ENCODE assay signal across 7 cellular contexts in the genomic region with DNA sequence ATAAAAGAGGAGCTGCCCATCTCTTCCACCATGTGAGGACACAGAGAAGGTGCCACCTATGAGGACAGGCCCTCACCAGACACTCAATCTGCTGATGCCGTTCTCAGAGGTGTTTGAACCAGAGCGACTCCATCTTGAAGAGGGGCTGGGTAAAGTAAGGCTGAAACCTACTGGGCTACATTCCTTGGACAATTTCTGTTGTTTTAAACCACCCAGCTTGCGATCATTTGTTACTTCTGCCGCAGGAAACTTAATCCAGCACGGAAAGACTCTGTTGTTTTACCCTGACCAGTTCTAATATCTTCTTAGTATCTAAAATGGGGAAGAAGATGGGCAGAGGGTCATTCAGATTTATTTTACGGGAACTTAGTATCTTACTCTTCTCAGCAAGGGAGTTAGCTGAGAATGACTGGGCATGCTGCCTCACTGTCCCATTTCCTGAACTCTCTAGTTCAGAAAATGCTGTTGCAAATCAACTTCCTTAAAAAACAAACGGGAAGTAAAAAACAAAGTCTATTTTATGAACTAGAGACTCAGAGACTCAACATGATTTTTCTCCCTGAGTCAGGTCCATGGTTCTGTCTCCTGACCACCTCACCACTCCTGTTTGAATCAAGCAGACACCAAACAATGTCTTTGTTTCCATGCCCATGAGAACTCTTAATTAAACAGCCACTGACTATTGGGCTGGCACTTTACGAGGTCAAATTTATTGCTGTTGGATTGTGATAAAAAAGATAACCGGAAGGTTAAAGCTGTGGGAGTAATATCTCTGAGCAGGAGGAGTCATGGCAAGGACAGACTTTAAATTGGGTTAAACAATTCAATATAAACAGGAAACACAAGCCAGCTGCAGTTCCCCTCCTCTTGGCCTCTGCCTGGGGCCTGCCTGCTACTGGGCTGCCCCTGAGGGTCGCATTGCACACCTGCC. TPM values are rescaled to one million over a fixed set of nuclear protein-coding genes. Genes with fewer than 3 reads are reported as not detected.
DNase-seq lines count a peak whose midpoint lies in the region; ATAC-seq and TF ChIP-seq lines count a peak whose summit lies in the region.

No MANE protein-coding gene starts in this region.

- H3K4me1 ChIP-seq in SK-N-SH (ENCODE audit: control insufficient read depth in 1 of 2, insufficient read depth in 2 of 2, low read depth in 1 of 2, low read length in 1 of 2), result peaks cover 0 to 23% of the 10 kb centered on the region in 2 experiments; a peak in 2 of 4 replicates
- H3K4me1 ChIP-seq in heart left ventricle, result peaks cover 0 to 72% (median 19%) of the 10 kb centered on the region in 12 donors

- H3K4me2 ChIP-seq in SK-N-SH, result no peak overlapping the region

- H3K9me3 Mint-ChIP-seq in stimulated activated naive B cell treated with anti-CD40 and anti-IgM and Interleukin-4, amounts not matched to agents 10 μg/mL and 1 μg/mL and 100 μg/mL, for 72 hours, result no peaks in the 10 kb centered on the region
- no peaks in the 10 kb centered on the region for H3K9me3 Mint-ChIP-seq in WTC11

- H3K9me3 ChIP-seq in SK-N-SH, result no peaks in the 10 kb centered on the region
- H3K9me3 ChIP-seq in heart left ventricle, result no peaks in the 10 kb centered on the region

- peaks cover 11 to 20% of the 10 kb centered on the region in 2 donors for H3K36me3 Mint-ChIP-seq in stimulated activated naive B cell treated with anti-CD40 and anti-IgM and Interleukin-4, amounts not matched to agents 10 μg/mL and 1 μg/mL and 100 μg/mL, for 72 hours
- H3K36me3 Mint-ChIP-seq in WTC11, result no peaks in the 10 kb centered on the region

- TF ChIP-seq RAD21 in SK-N-SH (IDR thresholded peaks at IDR 0.05; ENCODE audit: low read length), result no peak

- H3K9me2 ChIP-seq in SK-N-SH, result no peaks in the 10 kb centered on the region

- no peaks in the 10 kb centered on the region for H3F3A ChIP-seq in SK-N-SH (replicated peaks; ENCODE audit: insufficient read depth)

- no peaks in the 10 kb centered on the region for H4K20me1 ChIP-seq in SK-N-SH (ENCODE audit: insufficient read depth)

- 67% methylated on average over 10 of the region's 10 CpGs for WGBS in SK-N-SH (ENCODE audit: low lambda C conversion rate)
- WGBS in heart left ventricle, 4 donors, result 47 to 57% (median 51%) methylated on average over 10 of the region's 10 CpGs

- no peak overlapping the region for H3K4me3 ChIP-seq in SK-N-SH (ENCODE audit: low read depth in 2 of 2, low read length in 1 of 2)
- no peak overlapping the region for H3K4me3 ChIP-seq in heart left ventricle

- no peak overlapping the region for H2AFZ ChIP-seq in SK-N-SH (ENCODE audit: low read depth)

- ATAC-seq in heart left ventricle (peak in 3 of 4 donors; percentile 64 to 77 (median 77)), WTC11 (no peak), HG03439 (IDR thresholded peaks at IDR 0.05; ENCODE audit: unreplicated experiment) (no peak), HG02981 (IDR thresholded peaks at IDR 0.05; ENCODE audit: unreplicated experiment) (no peak)
- no peak for ATAC-seq in stimulated activated naive B cell treated with anti-CD40 and anti-IgM and Interleukin-4, amounts not matched to agents 10 μg/mL and 1 μg/mL and 100 μg/mL, for 72 hours (replicated peaks)

- peak in 1 of 2 experiments; percentile 78; a peak in 1 of 4 replicates for TF ChIP-seq EP300 in SK-N-SH (IDR thresholded peaks at IDR 0.05; ENCODE audit: borderline replicate concordance in 1 of 2, low read depth in 1 of 2, low read length in 1 of 2)

- H3K27me3 ChIP-seq in SK-N-SH (ENCODE audit: insufficient read depth) (no peaks in the 10 kb centered on the region), heart left ventricle (no peaks in the 10 kb centered on the region)

- no peaks in the 10 kb centered on the region for H3K79me2 ChIP-seq in SK-N-SH (ENCODE audit: insufficient read depth)

- peaks cover 66 to 85% of the 10 kb centered on the region in 2 donors for H3K4me1 Mint-ChIP-seq in stimulated activated naive B cell treated with anti-CD40 and anti-IgM and Interleukin-4, amounts not matched to agents 10 μg/mL and 1 μg/mL and 100 μg/mL, for 72 hours
- H3K4me1 Mint-ChIP-seq in WTC11, result peaks cover 8% of the 10 kb centered on the region

- POLR2A ChIA-PET in SK-N-SH (lab: Yijun Ruan, JAX), result no interaction called here
- POLR2A ChIA-PET in WTC11 (lab: Charles Lee), result interaction anchor here (0.6 kb wide), 1 partner anchor 118 kb away, joined by 3 read pairs; no protein-coding TSS in a partner anchor

- DNase-seq in KG1 (lab: John Stamatoyannopoulos, UW), result peak; percentile 73
- peak; percentile 52 for DNase-seq in SK-N-SH
- peak in 3 of 5 donors; percentile 33 to 51 (median 47) for DNase-seq in heart left ventricle
- no peak for DNase-seq in stimulated activated naive B cell treated with anti-CD40 and anti-IgM and Interleukin-4, amounts not matched to agents 10 μg/mL and 1 μg/mL and 100 μg/mL, for 72 hours
- DNase-seq in WTC11 (ENCODE audit: low spot score), result no peak

- peak overlapping the region; percentile 67 for H3K27ac Mint-ChIP-seq in stimulated activated naive B cell treated with anti-CD40 and anti-IgM and Interleukin-4, amounts not matched to agents 10 μg/mL and 1 μg/mL and 100 μg/mL, for 72 hours
- no peak overlapping the region for H3K27ac Mint-ChIP-seq in WTC11

- H3K27ac ChIP-seq in SK-N-SH (ENCODE audit: low read depth in 2 of 2, low read length in 1 of 2) (peak overlapping the region in 1 of 2 experiments; percentile 62; a peak in 2 of 4 replicates), heart left ventricle (peak overlapping the region; percentile 37 to 96 (median 68))

- intact Hi-C loops in heart left ventricle (cut with DNase I), result no loop called here

- TF ChIP-seq CTCF in SK-N-SH (IDR thresholded peaks at IDR 0.05), result no peak
- TF ChIP-seq CTCF in heart left ventricle (IDR thresholded peaks at IDR 0.05), result no peak
- no peak for TF ChIP-seq CTCF in WTC11 (IDR thresholded peaks at IDR 0.05)

- CTCF ChIA-PET in SK-N-SH (lab: Yijun Ruan, JAX) (interaction anchor here (1.0 to 1.2 kb wide), 3 partner anchors 8 to 104 kb away, joined by 3 to 5 read pairs (median 3); no protein-coding TSS in a partner anchor), WTC11 (lab: Charles Lee) (interaction anchor here (1.0 kb wide), 1 partner anchor 179 kb away, joined by 3 read pairs; the partner anchor contains the start of gene TMEM50B)

- H3K9ac ChIP-seq in SK-N-SH, result no peak overlapping the region

- no peaks in the 10 kb centered on the region for H3K27me3 Mint-ChIP-seq in stimulated activated naive B cell treated with anti-CD40 and anti-IgM and Interleukin-4, amounts not matched to agents 10 μg/mL and 1 μg/mL and 100 μg/mL, for 72 hours
- no peaks in the 10 kb centered on the region for H3K27me3 Mint-ChIP-seq in WTC11 (ENCODE audit: low read depth)

- H3K36me3 ChIP-seq in SK-N-SH (replicated peaks in 1 of 2; ENCODE audit: control insufficient read depth in 1 of 2, insufficient read depth in 2 of 2, low read length in 1 of 2) (peaks cover 0 to 3% of the 10 kb centered on the region in 2 experiments), heart left ventricle (peaks cover 0 to 17% (median 8%) of the 10 kb centered on the region in 9 donors)

- TF ChIP-seq POLR2A in heart left ventricle (IDR thresholded peaks at IDR 0.05), result no peak

- H3K4me3 Mint-ChIP-seq in stimulated activated naive B cell treated with anti-CD40 and anti-IgM and Interleukin-4, amounts not matched to agents 10 μg/mL and 1 μg/mL and 100 μg/mL, for 72 hours, result peak overlapping the region in 1 of 2 donors; percentile 19
- H3K4me3 Mint-ChIP-seq in WTC11, result no peak overlapping the region

TF ChIP-seq in SK-N-SH, 30 proteins besides CTCF, POLR2A, EP300 and RAD21:
- TF ChIP-seq RCOR1 (IDR thresholded peaks at IDR 0.05; ENCODE audit: low read length) (peak; percentile 47; the same call in 1 of the 2 replicates), TAF1 (IDR thresholded peaks at IDR 0.05; ENCODE audit: borderline replicate concordance, low read depth, low read length) (no peak), GATA2 (CRISPR knock-in tag; IDR thresholded peaks at IDR 0.05) (peak; percentile 70), FOXM1 (IDR thresholded peaks at IDR 0.05; ENCODE audit: low read depth) (no peak)

TF ChIP-seq in WTC11, 78 proteins besides CTCF, POLR2A, EP300 and RAD21 (continues in another document):
- TF ChIP-seq SMAD4 (CRISPR knock-in tag; IDR thresholded peaks at IDR 0.05) (no peak), ATF6 (CRISPR knock-in tag; IDR thresholded peaks at IDR 0.05) (no peak)
- TF ChIP-seq, protein P1, sequence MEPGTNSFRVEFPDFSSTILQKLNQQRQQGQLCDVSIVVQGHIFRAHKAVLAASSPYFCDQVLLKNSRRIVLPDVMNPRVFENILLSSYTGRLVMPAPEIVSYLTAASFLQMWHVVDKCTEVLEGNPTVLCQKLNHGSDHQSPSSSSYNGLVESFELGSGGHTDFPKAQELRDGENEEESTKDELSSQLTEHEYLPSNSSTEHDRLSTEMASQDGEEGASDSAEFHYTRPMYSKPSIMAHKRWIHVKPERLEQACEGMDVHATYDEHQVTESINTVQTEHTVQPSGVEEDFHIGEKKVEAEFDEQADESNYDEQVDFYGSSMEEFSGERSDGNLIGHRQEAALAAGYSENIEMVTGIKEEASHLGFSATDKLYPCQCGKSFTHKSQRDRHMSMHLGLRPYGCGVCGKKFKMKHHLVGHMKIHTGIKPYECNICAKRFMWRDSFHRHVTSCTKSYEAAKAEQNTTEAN (CRISPR knock-in tag; IDR thresholded peaks at IDR 0.05), result no peak

RNA-seq across cellular contexts. Expression of gene IFNAR1, which starts 23.8 kb away (rescaled TPM):
- polyA plus RNA-seq in SK-N-SH (2012; rRNA removed) (7.9 and 12.2 TPM in 2 replicates), heart left ventricle (10 to 100 TPM in 1 of 2 donors, 1 to 10 TPM in 1; 6.5 to 35.9 TPM)
- 14.6 and 17.7 TPM in 2 replicates for polyA plus RNA-seq in SK-N-SH (2012; cell fraction: cytosol; rRNA removed)
- polyA plus RNA-seq in SK-N-SH (2012; cell fraction: nucleus; rRNA removed), result 2.5 and 5.2 TPM in 2 replicates
- total RNA-seq in heart left ventricle (10 to 100 TPM; 15.6 to 38.9 (median 22.5) TPM), WTC11 (2021) (12.2 to 14.6 TPM (median 13.2 TPM) in 3 replicates)

RNA-seq across cellular contexts. Expression of gene IL10RB, which starts 34.8 kb away (rescaled TPM):
- 19.8 and 20.1 TPM in 2 replicates for polyA plus RNA-seq in SK-N-SH (2012; rRNA removed)
- polyA plus RNA-seq in SK-N-SH (2012; cell fraction: cytosol; rRNA removed), result 21.6 and 22.8 TPM in 2 replicates
- polyA plus RNA-seq in SK-N-SH (2012; cell fraction: nucleus; rRNA removed), result 7.4 and 11.5 TPM in 2 replicates
- 10 to 100 TPM in 3 of 9 donors, 1 to 10 TPM in 6; 4.5 to 28.2 (median 8.3) TPM for total RNA-seq in heart left ventricle
- 10 to 100 TPM in 1 of 2 donors, 1 to 10 TPM in 1; 7.4 to 12.9 TPM for polyA plus RNA-seq in heart left ventricle
- total RNA-seq in WTC11 (2021), result 3.7 to 5.1 TPM (median 4.1 TPM) in 3 replicates

Comparison
In these comparisons a context has a peak if more than half of its experiments do, and no peak if none do; other contexts are left out.
1. DNase-seq: peak in KG1 (single experiment), SK-N-SH (single experiment) and heart left ventricle (3 of 5); none in stimulated activated naive B cell treated with anti-CD40 and anti-IgM and Interleukin-4, amounts not matched to agents 10 μg/mL and 1 μg/mL and 100 μg/mL, for 72 hours (single experiment) and WTC11 (single experiment).
2. ATAC-seq: peak in heart left ventricle (3 of 4); none in stimulated activated naive B cell treated with anti-CD40 and anti-IgM and Interleukin-4, amounts not matched to agents 10 μg/mL and 1 μg/mL and 100 μg/mL, for 72 hours (0 of 2), WTC11 (single experiment), HG03439 (single experiment) and HG02981 (single experiment).